1 cellular context compared by ENCODE assay signal in the genomic region with DNA sequence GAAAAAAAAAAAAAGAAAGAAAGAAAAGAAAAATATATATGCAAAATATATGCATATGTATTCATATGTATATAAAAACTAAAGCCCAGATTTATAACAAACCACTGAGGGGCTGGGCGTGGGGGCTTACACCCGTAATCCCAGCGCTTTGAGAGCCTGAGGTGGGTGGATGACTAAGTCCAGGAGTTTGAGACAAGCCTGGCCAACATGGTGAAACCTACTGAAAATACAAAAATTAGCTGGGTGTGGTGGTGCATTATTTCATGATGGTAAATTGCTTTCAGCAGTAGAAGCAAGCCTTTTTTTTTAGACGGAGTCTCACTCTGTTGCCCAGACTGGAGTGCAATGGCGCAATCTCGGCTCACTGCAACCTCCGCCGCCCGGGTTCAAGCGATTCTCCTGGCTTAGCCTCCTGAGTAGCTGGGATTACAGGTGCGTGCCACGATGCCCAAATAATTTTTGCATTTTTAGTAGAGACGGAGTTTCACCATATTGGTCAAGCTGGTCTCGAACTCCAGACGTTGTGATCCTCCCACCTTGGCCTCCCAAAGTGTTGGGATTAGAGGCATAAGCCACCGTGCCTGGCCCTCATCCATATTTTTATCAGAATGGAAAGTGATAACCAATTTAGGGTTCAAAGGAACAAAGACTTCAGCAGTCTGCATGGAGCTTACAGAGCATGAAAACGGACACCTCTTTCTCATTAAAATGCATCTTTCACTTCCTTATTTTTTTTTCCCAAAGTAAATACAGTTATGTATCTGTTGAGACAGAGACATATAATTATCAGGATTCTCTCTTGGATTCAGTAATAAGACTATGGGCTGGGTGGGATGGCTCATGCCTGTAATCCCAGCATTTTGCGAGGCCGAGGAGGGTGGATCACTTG.
TF ChIP-seq lines count a peak whose summit lies in the region.

No MANE protein-coding gene starts in this region.

TF ChIP-seq in SK-N-SH, 30 proteins besides CTCF, POLR2A, EP300 and RAD21 (continued from another document):
- TF ChIP-seq, protein P1, sequence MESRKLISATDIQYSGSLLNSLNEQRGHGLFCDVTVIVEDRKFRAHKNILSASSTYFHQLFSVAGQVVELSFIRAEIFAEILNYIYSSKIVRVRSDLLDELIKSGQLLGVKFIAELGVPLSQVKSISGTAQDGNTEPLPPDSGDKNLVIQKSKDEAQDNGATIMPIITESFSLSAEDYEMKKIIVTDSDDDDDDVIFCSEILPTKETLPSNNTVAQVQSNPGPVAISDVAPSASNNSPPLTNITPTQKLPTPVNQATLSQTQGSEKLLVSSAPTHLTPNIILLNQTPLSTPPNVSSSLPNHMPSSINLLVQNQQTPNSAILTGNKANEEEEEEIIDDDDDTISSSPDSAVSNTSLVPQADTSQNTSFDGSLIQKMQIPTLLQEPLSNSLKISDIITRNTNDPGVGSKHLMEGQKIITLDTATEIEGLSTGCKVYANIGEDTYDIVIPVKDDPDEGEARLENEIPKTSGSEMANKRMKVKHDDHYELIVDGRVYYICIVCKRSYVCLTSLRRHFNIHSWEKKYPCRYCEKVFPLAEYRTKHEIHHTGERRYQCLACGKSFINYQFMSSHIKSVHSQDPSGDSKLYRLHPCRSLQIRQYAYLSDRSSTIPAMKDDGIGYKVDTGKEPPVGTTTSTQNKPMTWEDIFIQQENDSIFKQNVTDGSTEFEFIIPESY (IDR thresholded peaks at IDR 0.05; ENCODE audit: borderline replicate concordance, low read depth) = no peak
- no peak for TF ChIP-seq GABPA (IDR thresholded peaks at IDR 0.05; ENCODE audit: low read depth)
